ENCODE assay signal across 28 cellular contexts in genomic region chr4:141530627-141531026, GRCh38.
DNase-seq lines count a peak whose midpoint lies in the region; ATAC-seq, FAIRE-seq and TF ChIP-seq lines count a peak whose summit lies in the region.
"Had no signal": no experiment of that assay in that cellular context is flagged by ENCODE, and none has a peak within 500 bp of the region (broad histone marks: within the 10 kb centered on the region; RNA-seq: fewer than 3 reads in every experiment).

No MANE protein-coding gene starts in this region.

- no peak overlapping the region for H3K4me3 ChIP-seq in HepG2 (replicated peaks in 1 of 3; ENCODE audit: insufficient read depth in 1 of 3, low read depth in 2 of 3, low read length in 3 of 3)
- no peak overlapping the region for H3K4me3 ChIP-seq in right lobe of liver
- H3K4me3 ChIP-seq in IMR-90 (ENCODE audit: insufficient read depth, low read depth, low read length): no peak overlapping the region
- no peak overlapping the region for H3K4me3 ChIP-seq in fibroblast of the aortic adventitia (ENCODE audit: low read depth, low read length)
- no peak overlapping the region for H3K4me3 ChIP-seq in osteoblast (ENCODE audit: insufficient read depth, low read length)
- H3K4me3 ChIP-seq: BLaER1 treated with 17β-estradiol and CSF1 and Interleukin-3, amounts not matched to agents 10 nM and 100 nM; GM12878 had no signal

- no peak overlapping the region for H3K4ac ChIP-seq in IMR-90 (ENCODE audit: low read depth, low read length)

- no peak overlapping the region for H4K8ac ChIP-seq in IMR-90 (ENCODE audit: low read depth in 2 of 2, low read length in 2 of 2)

- no peak overlapping the region for H3K14ac ChIP-seq in IMR-90 (replicated peaks; ENCODE audit: low read depth, low read length)

- no peaks in the 10 kb centered on the region for H3K4me1 ChIP-seq in HepG2 (ENCODE audit: insufficient read depth, low read length)
- no peaks in the 10 kb centered on the region for H3K4me1 ChIP-seq in right lobe of liver
- no peaks in the 10 kb centered on the region; the same call in 1 of the 2 replicates for H3K4me1 ChIP-seq in IMR-90 (ENCODE audit: control insufficient read depth, insufficient read depth, low read length)
- H3K4me1 ChIP-seq in osteoblast (ENCODE audit: insufficient read depth, low read length): no peaks in the 10 kb centered on the region
- H3K4me1 ChIP-seq: BLaER1 treated with 17β-estradiol and CSF1 and Interleukin-3, amounts not matched to agents 10 nM and 100 nM; Caco-2 had no signal

- ATAC-seq in HepG2 (no peak), right lobe of liver (no peak), IMR-90 (ENCODE audit: low read depth) (peak; percentile 24; the same call in 1 of the 2 replicates), GM19035 (IDR thresholded peaks at IDR 0.05; ENCODE audit: unreplicated experiment) (no peak)
- ATAC-seq: CD8-positive, alpha-beta T cell; GM12878 had no signal

- H3K9me1 ChIP-seq in IMR-90 (ENCODE audit: insufficient read depth, low read length): no peaks in the 10 kb centered on the region

- TF ChIP-seq EP300 in HepG2 (IDR thresholded peaks at IDR 0.05; ENCODE audit: low read depth in 2 of 2, low read length in 2 of 2): no peak
- no peak for TF ChIP-seq EP300 in HepG2 (CRISPR knock-in tag; IDR thresholded peaks at IDR 0.05; ENCODE audit: borderline replicate concordance)

- no peak overlapping the region for H2BK15ac ChIP-seq in IMR-90 (ENCODE audit: low read depth, low read length)

- no peak overlapping the region for H3K27ac ChIP-seq in HepG2 (ENCODE audit: extremely low read length, insufficient read depth, low read length)
- H3K27ac ChIP-seq in right lobe of liver: no peak overlapping the region
- no peak overlapping the region for H3K27ac ChIP-seq in IMR-90 (ENCODE audit: insufficient read depth, low read length)
- no peak overlapping the region for H3K27ac ChIP-seq in osteoblast (ENCODE audit: low read depth, low read length)
- H3K27ac ChIP-seq: BLaER1 treated with 17β-estradiol and CSF1 and Interleukin-3, amounts not matched to agents 10 nM and 100 nM; C4-2B had no signal

- no peak overlapping the region for H3K23ac ChIP-seq in IMR-90 (ENCODE audit: low read depth, low read length)

- H3K4me2 ChIP-seq in HepG2 (ENCODE audit: low read depth, low read length) (no peak overlapping the region), IMR-90 (ENCODE audit: low read depth, low read length) (no peak overlapping the region), osteoblast (ENCODE audit: insufficient read depth, low read length) (no peak overlapping the region)
- H3K4me2 ChIP-seq: BLaER1 treated with 17β-estradiol and CSF1 and Interleukin-3, amounts not matched to agents 10 nM and 100 nM had no signal

- H3K9me3 ChIP-seq in HepG2 (ENCODE audit: low read length) (peaks cover 41% of the 10 kb centered on the region), right lobe of liver (no peaks in the 10 kb centered on the region), IMR-90 (ENCODE audit: control insufficient read depth, insufficient read depth, low read length) (peaks cover 3% of the 10 kb centered on the region; the same call in 1 of the 2 replicates), osteoblast (ENCODE audit: low read depth, low read length) (no peaks in the 10 kb centered on the region)
- H3K9me3 ChIP-seq: Caco-2 had no signal

- dilution Hi-C loops in IMR-90 (cut with HindIII; ENCODE audit: low sequenced_read_pairs, unreplicated experiment): no loop called here

- no peaks in the 10 kb centered on the region for H3K27me3 ChIP-seq in HepG2 (ENCODE audit: control insufficient read depth in 1 of 2, insufficient read depth in 2 of 2, low read length in 2 of 2)
- no peaks in the 10 kb centered on the region for H3K27me3 ChIP-seq in right lobe of liver
- no peaks in the 10 kb centered on the region for H3K27me3 ChIP-seq in IMR-90 (ENCODE audit: control insufficient read depth, insufficient read depth, low read length)
- no peaks in the 10 kb centered on the region for H3K27me3 ChIP-seq in osteoblast (ENCODE audit: insufficient read depth, low read length)
- H3K27me3 ChIP-seq: BLaER1 treated with 17β-estradiol and CSF1 and Interleukin-3, amounts not matched to agents 10 nM and 100 nM had no signal

- TF ChIP-seq CTCF in HepG2 (CRISPR knock-in tag; IDR thresholded peaks at IDR 0.05) (no peak), right lobe of liver (IDR thresholded peaks at IDR 0.05) (no peak), IMR-90 (conservative IDR thresholded peaks at IDR 0.05; ENCODE audit: low read depth, low read length) (no peak), fibroblast of the aortic adventitia (IDR thresholded peaks at IDR 0.05; ENCODE audit: insufficient read depth, low read length) (no peak), osteoblast (IDR thresholded peaks at IDR 0.05; ENCODE audit: extremely low read depth, low read depth, low read length) (no peak)

- H3K9ac ChIP-seq in HepG2 (ENCODE audit: insufficient read depth, low read depth, low read length) (no peak overlapping the region), IMR-90 (ENCODE audit: low read depth, low read length) (no peak overlapping the region)
- H3K9ac ChIP-seq: BLaER1 treated with 17β-estradiol and CSF1 and Interleukin-3, amounts not matched to agents 10 nM and 100 nM had no signal

- H4K20me1 ChIP-seq in HepG2 (ENCODE audit: insufficient read depth, low read length) (no peaks in the 10 kb centered on the region), IMR-90 (ENCODE audit: insufficient read depth, low read length) (no peaks in the 10 kb centered on the region), osteoblast (ENCODE audit: insufficient read depth, low read length) (no peaks in the 10 kb centered on the region)
- H4K20me1 ChIP-seq: BLaER1 treated with 17β-estradiol and CSF1 and Interleukin-3, amounts not matched to agents 10 nM and 100 nM had no signal

- FAIRE-seq in HepG2 (lab: Jason Lieb, UNC) (no peak), frontal cortex (lab: Jason Lieb, UNC) (no peak)
- FAIRE-seq: D721Med, GM12878, GM12892, GM18507, GM19239 had no signal

- no peaks in the 10 kb centered on the region for H3K79me2 ChIP-seq in HepG2 (ENCODE audit: insufficient read depth, low read length)
- no peaks in the 10 kb centered on the region for H3K79me2 ChIP-seq in osteoblast (ENCODE audit: insufficient read depth, low read length)

- no peak overlapping the region for H2AK9ac ChIP-seq in IMR-90 (replicated peaks; ENCODE audit: low read depth, low read length, poor library complexity)

- POLR2A ChIA-PET in HepG2 (lab: Yijun Ruan, JAX) (no interaction called here), IMR-90 (lab: Charles Lee; ENCODE audit: unreplicated experiment) (no interaction called here)

- in situ Hi-C loops in HepG2 (cut with HindIII; ENCODE audit: extremely low pct_ligation_motif_present, low pct_unique_long_range_greater_than_20kb): no loop called here
- in situ Hi-C loops in IMR-90 (cut with MboI; ENCODE audit: low sequenced_read_pairs): no loop called here

- peak overlapping the region; percentile 58; the same call in 1 of the 2 replicates for H3K18ac ChIP-seq in IMR-90 (ENCODE audit: low read depth, low read length)

- H3K56ac ChIP-seq in IMR-90 (ENCODE audit: extremely low read depth, insufficient read depth, low read length): no peak overlapping the region

- H3K36me3 ChIP-seq in HepG2 (replicated peaks in 1 of 2; ENCODE audit: control insufficient read depth in 1 of 2, insufficient read depth in 2 of 2, low read length in 2 of 2) (no peaks in the 10 kb centered on the region), right lobe of liver (no peaks in the 10 kb centered on the region), IMR-90 (ENCODE audit: control insufficient read depth, insufficient read depth, low read length) (no peaks in the 10 kb centered on the region), osteoblast (ENCODE audit: insufficient read depth, low read length) (no peaks in the 10 kb centered on the region)
- H3K36me3 ChIP-seq: BLaER1 treated with 17β-estradiol and CSF1 and Interleukin-3, amounts not matched to agents 10 nM and 100 nM had no signal

- no peak for DNase-seq in HepG2 (ENCODE audit: low spot score)
- DNase-seq in right lobe of liver: no peak
- peak; percentile 25 for DNase-seq in IMR-90
- peak; percentile 12 for DNase-seq in fibroblast of the aortic adventitia (ENCODE audit: low read depth)
- no peak for DNase-seq in osteoblast (ENCODE audit: insufficient read length, low spot score, missing footprints)
- DNase-seq in OCI-M1 (lab: John Stamatoyannopoulos, UW): no peak
- DNase-seq in frontal cortex (ENCODE audit: low spot score in 2 of 2): no peak
- DNase-seq: 8988T; AML-193; Caco-2; Calu3; CD4-positive, alpha-beta T cell; CD8-positive, alpha-beta T cell; DMS 273 treated with DMSO at 0.1 percent for 48 hours; DMS153; DMS53; DMS79; DND-41; EL; GDM1 had no signal

- TF ChIP-seq POLR2A in HepG2 (IDR thresholded peaks at IDR 0.05; ENCODE audit: insufficient read depth in 1 of 2, low read depth in 2 of 2, low read length in 2 of 2) (no peak), right lobe of liver (IDR thresholded peaks at IDR 0.05) (no peak), IMR-90 (IDR thresholded peaks at IDR 0.05; ENCODE audit: low read depth, low read length) (no peak)

- intact Hi-C loops in HepG2 (cut with micrococcal nuclease; ENCODE audit: unreplicated experiment): no loop called here
- intact Hi-C loops in right lobe of liver (cut with DNase I): no loop called here
- intact Hi-C loops in IMR-90 (cut with micrococcal nuclease): no loop called here

- CTCF ChIA-PET in HepG2 (lab: Yijun Ruan, JAX; ENCODE audit: low intra/inter-chr PET ratio, low total read pairs): no interaction called here
- CTCF ChIA-PET in IMR-90 (lab: Yijun Ruan, JAX): no interaction called here

- H2AFZ ChIP-seq in HepG2 (ENCODE audit: low read length) (no peak overlapping the region), IMR-90 (replicated peaks; ENCODE audit: low read length, poor library complexity) (no peak overlapping the region), osteoblast (ENCODE audit: low read length) (peak overlapping the region; percentile 66)

- 51% methylated on average over 4 of the region's 4 CpGs for WGBS in HepG2 (ENCODE audit: low lambda C conversion rate)
- whole genome bisulfite sequencing in right lobe of liver (ENCODE audit: insufficient coverage, low coverage, low lambda C conversion rate, missing lambda C conversion rate): 63% methylated on average over 4 of the region's 4 CpGs
- WGBS in IMR-90 (ENCODE audit: extremely low coverage in 2 of 2, insufficient read length in 1 of 2), 2 experiments: no CpG with 5 or more reads among the region's 4 CpGs

- H2BK5ac ChIP-seq in IMR-90 (ENCODE audit: low read depth, low read length, poor library complexity, severe bottlenecking): peak overlapping the region; percentile 48

- H2BK120ac ChIP-seq in IMR-90 (ENCODE audit: low read depth, low read length): no peak overlapping the region

- no peaks in the 10 kb centered on the region for H3K79me1 ChIP-seq in IMR-90 (ENCODE audit: low read depth in 1 of 2, low read length in 2 of 2)

- no peak overlapping the region for H4K5ac ChIP-seq in IMR-90 (ENCODE audit: low read depth, low read length)

- TF ChIP-seq RAD21 in HepG2 (CRISPR knock-in tag; IDR thresholded peaks at IDR 0.05) (no peak), IMR-90 (IDR thresholded peaks at IDR 0.05; ENCODE audit: low read length) (no peak)

- no TSS peak for BruUV-seq in HepG2 (replicated peaks; lab: Mats Ljungman, UMichigan)
- no TSS peak for BruUV-seq in IMR-90 (replicated peaks; lab: Mats Ljungman, UMichigan)

- no peak overlapping the region for H2AK5ac ChIP-seq in IMR-90 (ENCODE audit: low read depth, low read length)

- no peak overlapping the region for H4K91ac ChIP-seq in IMR-90 (ENCODE audit: insufficient read depth, low read depth, low read length)

- no peak overlapping the region for H2BK20ac ChIP-seq in IMR-90 (ENCODE audit: low read depth, low read length)

Comparison
In these comparisons a context has a peak if more than half of its experiments do, and no peak if none do; other contexts are left out.
1. DNase-seq: peak in IMR-90 (single experiment) and fibroblast of the aortic adventitia (single experiment); none in HepG2 (single experiment), right lobe of liver (0 of 3), osteoblast (single experiment), OCI-M1 (single experiment) and frontal cortex (0 of 2).